Comparison of ENCODE assay signal across 9 cellular contexts in genomic region chr21:32585970-32586369, GRCh38. TPM values are rescaled to one million over a fixed set of nuclear protein-coding genes. Genes with fewer than 3 reads are reported as not detected.
"Had no signal": no experiment of that assay in that cellular context is flagged by ENCODE, and none has a peak within 500 bp of the region (broad histone marks: within the 10 kb centered on the region; RNA-seq: fewer than 3 reads in every experiment).

No MANE protein-coding gene starts in this region.

- H3K4me3 ChIP-seq: GM12878 had no signal

- ATAC-seq: GM12878 had no signal

- DNase-seq: GDM1, GF-D8 had no signal

- FAIRE-seq: G401.6, GM12878, GM12891, GM12892, GM18507, GM19239 had no signal

RNA-seq across cellular contexts. Expression of gene TCP10L, which starts 0.6 kb away (rescaled TPM):
- total RNA-seq: G401 had no signal
